In genomic region chr4:61245321-61245720, GRCh38 we compare ENCODE assay signal across 22 cellular contexts. TPM values are rescaled to one million over a fixed set of nuclear protein-coding genes. Genes with fewer than 3 reads are reported as not detected.
"Had no signal": no experiment of that assay in that cellular context is flagged by ENCODE, and none has a peak within 500 bp of the region (broad histone marks: within the 10 kb centered on the region; RNA-seq: fewer than 3 reads in every experiment).

No MANE protein-coding gene starts in this region.

- H3K36me3 ChIP-seq: brain microvascular endothelial cell, heart right ventricle, upper lobe of right lung had no signal

- H3K9me3 ChIP-seq: heart right ventricle, upper lobe of right lung had no signal

- H3K4me3 ChIP-seq: coronary artery, heart right ventricle, upper lobe of right lung had no signal

- DNase-seq: activated CD4-positive, alpha-beta T cell treated with anti-CD3 and anti-CD28 coated beads, Interleukin-2, amount 10 ng/mL, durations not matched to agents 7 days and 5 days; activated CD8-positive, alpha-beta memory T cell treated with anti-CD3 and anti-CD28 coated beads, Interleukin-2, amount 50 U/mL, for 4 hours; activated naive CD4-positive, alpha-beta T cell treated with anti-CD3 and anti-CD28 coated beads for 36 hours; activated T-cell treated with anti-CD3 and anti-CD28 coated beads, Interleukin-2, amount 50 U/mL, for 4 hours; aorta; brain microvascular endothelial cell; erythroblast; heart right ventricle; kidney glomerular epithelial cell; mesendoderm; posterior cingulate gyrus; stimulated activated CD4-positive, alpha-beta T cell treated with anti-CD3 and anti-CD28 coated beads, Interleukin-12 subunit alpha, Interleukin-12 subunit beta, amount 100 ng/mL, for 4 hours; stimulated activated CD4-positive, alpha-beta T cell treated with anti-CD3 and anti-CD28 coated beads, Interleukin-1b, Interleukin-23, amount 100 ng/mL, for 48 hours; stimulated activated naive CD8-positive, alpha-beta T cell treated with anti-CD3 and anti-CD28 coated beads, Interleukin-15, Interleukin-2, amounts not matched to agents 100 U/mL and 50 U/mL, for 24 hours; T-helper 1 cell; T1000; upper lobe of right lung had no signal

- H3K4me1 ChIP-seq: heart right ventricle, upper lobe of right lung had no signal

- H3K27me3 ChIP-seq: brain microvascular endothelial cell, heart right ventricle, upper lobe of right lung had no signal

- ATAC-seq: activated CD4-positive, CD25-positive, alpha-beta regulatory T cell treated with anti-CD3 and anti-CD28 coated beads, Interleukin-2, amount 50 U/mL, for 24 hours; activated T-cell treated with anti-CD3 and anti-CD28 coated beads, Interleukin-2, amount 50 U/mL, for 4 hours; natural killer cell treated with Interleukin-12 subunit alpha and Interleukin-12 subunit beta and Interleukin-15 and Interleukin-18, amount 100 ng/mL, for 72 hours; stimulated activated naive CD8-positive, alpha-beta T cell treated with anti-CD3 and anti-CD28 coated beads, Interleukin-15, Interleukin-2, amounts not matched to agents 100 U/mL and 50 U/mL, for 24 hours; upper lobe of right lung had no signal

- H3K27ac ChIP-seq: brain microvascular endothelial cell, coronary artery, heart right ventricle, upper lobe of right lung had no signal

- FAIRE-seq: endometrium, frontal cortex had no signal

RNA-seq across cellular contexts. Expression of gene ADGRL3, which starts 45.2 kb away (rescaled TPM):
- total RNA-seq: activated CD4-positive, alpha-beta T cell treated with anti-CD3 and anti-CD28 coated beads, Interleukin-2, amount 10 ng/mL, durations not matched to agents 7 days and 5 days; activated naive CD4-positive, alpha-beta T cell treated with anti-CD3 and anti-CD28 coated beads for 36 hours; activated T-cell treated with anti-CD3 and anti-CD28 coated beads, Interleukin-2, amount 50 U/mL, for 4 hours; natural killer cell treated with Interleukin-12 subunit alpha and Interleukin-12 subunit beta and Interleukin-15 and Interleukin-18, amount 100 ng/mL, for 72 hours had no signal
